ENCODE assay signal across 3 cellular contexts in the genomic region with DNA sequence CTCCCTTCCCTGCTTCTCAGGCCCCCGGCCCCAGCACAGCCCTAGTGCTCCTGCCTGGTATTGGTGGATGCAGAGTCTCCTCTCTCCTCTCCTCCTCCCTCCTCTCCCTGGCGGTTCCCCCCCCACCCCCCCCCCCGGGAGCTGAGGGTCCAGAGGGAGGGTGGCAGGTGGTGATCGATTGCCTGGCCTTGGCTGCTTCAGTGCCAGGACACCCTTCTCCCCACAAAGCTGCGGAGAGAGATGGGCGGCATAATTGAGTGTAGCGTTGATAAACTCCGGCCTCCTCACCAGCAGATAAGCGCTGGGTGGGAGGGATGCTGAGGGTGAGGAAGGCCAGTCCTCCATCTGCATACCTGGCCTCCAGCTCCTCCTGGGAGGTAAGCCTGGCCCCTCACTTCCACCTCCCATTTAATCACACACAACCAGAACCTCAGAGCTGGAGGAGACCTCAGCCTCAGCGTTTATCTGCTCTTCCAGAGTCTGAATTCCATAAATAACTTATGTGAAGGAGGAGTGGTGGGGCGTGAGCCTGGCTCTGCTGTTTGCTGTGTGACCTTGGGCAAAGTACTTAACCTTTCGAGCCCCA.
TF ChIP-seq lines count a peak whose summit lies in the region.

No MANE protein-coding gene starts in this region.

TF ChIP-seq in SK-N-SH, 30 proteins besides CTCF, POLR2A, EP300 and RAD21 (continued from another document):
- TF ChIP-seq, protein P1, sequence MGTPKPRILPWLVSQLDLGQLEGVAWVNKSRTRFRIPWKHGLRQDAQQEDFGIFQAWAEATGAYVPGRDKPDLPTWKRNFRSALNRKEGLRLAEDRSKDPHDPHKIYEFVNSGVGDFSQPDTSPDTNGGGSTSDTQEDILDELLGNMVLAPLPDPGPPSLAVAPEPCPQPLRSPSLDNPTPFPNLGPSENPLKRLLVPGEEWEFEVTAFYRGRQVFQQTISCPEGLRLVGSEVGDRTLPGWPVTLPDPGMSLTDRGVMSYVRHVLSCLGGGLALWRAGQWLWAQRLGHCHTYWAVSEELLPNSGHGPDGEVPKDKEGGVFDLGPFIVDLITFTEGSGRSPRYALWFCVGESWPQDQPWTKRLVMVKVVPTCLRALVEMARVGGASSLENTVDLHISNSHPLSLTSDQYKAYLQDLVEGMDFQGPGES (IDR thresholded peaks at IDR 0.05; ENCODE audit: low read depth, low read length) = no peak
- no peak for TF ChIP-seq MXI1 (IDR thresholded peaks at IDR 0.05; ENCODE audit: low read depth, low read length)

TF ChIP-seq in SK-N-SH treated with all-trans-retinoic acid at 6 μM for 48 hours, 23 proteins besides CTCF, POLR2A, EP300 and RAD21:
- TF ChIP-seq, protein P2, sequence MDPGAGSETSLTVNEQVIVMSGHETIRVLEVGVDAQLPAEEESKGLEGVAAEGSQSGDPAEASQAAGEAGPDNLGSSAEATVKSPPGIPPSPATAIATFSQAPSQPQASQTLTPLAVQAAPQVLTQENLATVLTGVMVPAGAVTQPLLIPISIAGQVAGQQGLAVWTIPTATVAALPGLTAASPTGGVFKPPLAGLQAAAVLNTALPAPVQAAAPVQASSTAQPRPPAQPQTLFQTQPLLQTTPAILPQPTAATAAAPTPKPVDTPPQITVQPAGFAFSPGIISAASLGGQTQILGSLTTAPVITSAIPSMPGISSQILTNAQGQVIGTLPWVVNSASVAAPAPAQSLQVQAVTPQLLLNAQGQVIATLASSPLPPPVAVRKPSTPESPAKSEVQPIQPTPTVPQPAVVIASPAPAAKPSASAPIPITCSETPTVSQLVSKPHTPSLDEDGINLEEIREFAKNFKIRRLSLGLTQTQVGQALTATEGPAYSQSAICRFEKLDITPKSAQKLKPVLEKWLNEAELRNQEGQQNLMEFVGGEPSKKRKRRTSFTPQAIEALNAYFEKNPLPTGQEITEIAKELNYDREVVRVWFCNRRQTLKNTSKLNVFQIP (CRISPR knock-in tag; IDR thresholded peaks at IDR 0.05; ENCODE audit: borderline replicate concordance, low read depth) = no peak
- TF ChIP-seq OSR1 (CRISPR knock-in tag; IDR thresholded peaks at IDR 0.05) = no peak
- TF ChIP-seq, protein P3, sequence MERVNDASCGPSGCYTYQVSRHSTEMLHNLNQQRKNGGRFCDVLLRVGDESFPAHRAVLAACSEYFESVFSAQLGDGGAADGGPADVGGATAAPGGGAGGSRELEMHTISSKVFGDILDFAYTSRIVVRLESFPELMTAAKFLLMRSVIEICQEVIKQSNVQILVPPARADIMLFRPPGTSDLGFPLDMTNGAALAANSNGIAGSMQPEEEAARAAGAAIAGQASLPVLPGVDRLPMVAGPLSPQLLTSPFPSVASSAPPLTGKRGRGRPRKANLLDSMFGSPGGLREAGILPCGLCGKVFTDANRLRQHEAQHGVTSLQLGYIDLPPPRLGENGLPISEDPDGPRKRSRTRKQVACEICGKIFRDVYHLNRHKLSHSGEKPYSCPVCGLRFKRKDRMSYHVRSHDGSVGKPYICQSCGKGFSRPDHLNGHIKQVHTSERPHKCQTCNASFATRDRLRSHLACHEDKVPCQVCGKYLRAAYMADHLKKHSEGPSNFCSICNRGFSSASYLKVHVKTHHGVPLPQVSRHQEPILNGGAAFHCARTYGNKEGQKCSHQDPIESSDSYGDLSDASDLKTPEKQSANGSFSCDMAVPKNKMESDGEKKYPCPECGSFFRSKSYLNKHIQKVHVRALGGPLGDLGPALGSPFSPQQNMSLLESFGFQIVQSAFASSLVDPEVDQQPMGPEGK (CRISPR knock-in tag; IDR thresholded peaks at IDR 0.05; ENCODE audit: borderline replicate concordance) = no peak
- no peak for TF ChIP-seq CSDC2 (CRISPR knock-in tag; IDR thresholded peaks at IDR 0.05)
- TF ChIP-seq ZFP30 (CRISPR knock-in tag; IDR thresholded peaks at IDR 0.05) = no peak
- TF ChIP-seq, protein P4, sequence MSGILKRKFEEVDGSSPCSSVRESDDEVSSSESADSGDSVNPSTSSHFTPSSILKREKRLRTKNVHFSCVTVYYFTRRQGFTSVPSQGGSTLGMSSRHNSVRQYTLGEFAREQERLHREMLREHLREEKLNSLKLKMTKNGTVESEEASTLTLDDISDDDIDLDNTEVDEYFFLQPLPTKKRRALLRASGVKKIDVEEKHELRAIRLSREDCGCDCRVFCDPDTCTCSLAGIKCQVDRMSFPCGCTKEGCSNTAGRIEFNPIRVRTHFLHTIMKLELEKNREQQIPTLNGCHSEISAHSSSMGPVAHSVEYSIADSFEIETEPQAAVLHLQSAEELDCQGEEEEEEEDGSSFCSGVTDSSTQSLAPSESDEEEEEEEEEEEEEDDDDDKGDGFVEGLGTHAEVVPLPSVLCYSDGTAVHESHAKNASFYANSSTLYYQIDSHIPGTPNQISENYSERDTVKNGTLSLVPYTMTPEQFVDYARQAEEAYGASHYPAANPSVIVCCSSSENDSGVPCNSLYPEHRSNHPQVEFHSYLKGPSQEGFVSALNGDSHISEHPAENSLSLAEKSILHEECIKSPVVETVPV (CRISPR knock-in tag; IDR thresholded peaks at IDR 0.05) = no peak
- TF ChIP-seq ZNF70 (CRISPR knock-in tag; IDR thresholded peaks at IDR 0.05) = no peak
- TF ChIP-seq ARNTL (CRISPR knock-in tag; IDR thresholded peaks at IDR 0.05; ENCODE audit: borderline replicate concordance, low read depth) = no peak
TF ChIP-seq in SK-N-SH treated with all-trans-retinoic acid at 6 μM for 48 hours: peak in this region for 0.

TF ChIP-seq in WTC11, 78 proteins besides CTCF, POLR2A, EP300 and RAD21 (continued from another document):
- TF ChIP-seq, protein P5, sequence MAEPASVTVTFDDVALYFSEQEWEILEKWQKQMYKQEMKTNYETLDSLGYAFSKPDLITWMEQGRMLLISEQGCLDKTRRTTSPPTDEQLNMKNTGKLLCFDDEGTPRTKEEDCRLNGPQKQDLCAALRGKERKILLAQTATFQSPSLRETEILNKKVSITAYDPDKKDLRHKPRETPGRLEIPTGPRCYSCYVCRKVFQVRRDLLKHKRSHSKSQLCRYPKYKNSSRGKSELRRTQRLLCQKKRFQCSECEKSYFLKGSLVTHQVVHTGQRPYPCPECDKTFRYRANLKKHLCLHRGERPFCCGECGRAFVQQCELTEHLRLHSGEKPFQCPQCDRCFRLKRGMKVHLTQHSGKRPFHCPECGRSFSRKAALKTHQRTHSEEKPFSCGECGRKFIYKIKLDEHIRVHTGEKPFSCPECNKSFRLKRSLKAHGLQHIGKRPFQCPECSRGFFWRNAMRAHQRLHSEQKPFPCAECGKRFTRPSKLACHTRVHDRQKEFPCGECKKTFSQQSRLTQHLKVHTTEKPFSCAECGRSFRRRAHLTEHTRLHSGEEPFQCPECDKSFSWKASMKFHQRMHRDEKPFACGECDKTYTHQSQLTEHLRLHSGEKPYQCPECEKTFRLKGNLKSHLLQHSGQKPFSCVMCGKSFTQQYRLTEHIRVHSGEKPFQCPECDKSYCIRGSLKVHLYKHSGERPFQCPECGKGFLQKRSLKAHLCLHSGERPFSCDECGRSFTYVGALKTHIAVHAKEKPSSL (CRISPR knock-in tag; conservative IDR thresholded peaks at IDR 0.05) = no peak
- TF ChIP-seq, protein P6, sequence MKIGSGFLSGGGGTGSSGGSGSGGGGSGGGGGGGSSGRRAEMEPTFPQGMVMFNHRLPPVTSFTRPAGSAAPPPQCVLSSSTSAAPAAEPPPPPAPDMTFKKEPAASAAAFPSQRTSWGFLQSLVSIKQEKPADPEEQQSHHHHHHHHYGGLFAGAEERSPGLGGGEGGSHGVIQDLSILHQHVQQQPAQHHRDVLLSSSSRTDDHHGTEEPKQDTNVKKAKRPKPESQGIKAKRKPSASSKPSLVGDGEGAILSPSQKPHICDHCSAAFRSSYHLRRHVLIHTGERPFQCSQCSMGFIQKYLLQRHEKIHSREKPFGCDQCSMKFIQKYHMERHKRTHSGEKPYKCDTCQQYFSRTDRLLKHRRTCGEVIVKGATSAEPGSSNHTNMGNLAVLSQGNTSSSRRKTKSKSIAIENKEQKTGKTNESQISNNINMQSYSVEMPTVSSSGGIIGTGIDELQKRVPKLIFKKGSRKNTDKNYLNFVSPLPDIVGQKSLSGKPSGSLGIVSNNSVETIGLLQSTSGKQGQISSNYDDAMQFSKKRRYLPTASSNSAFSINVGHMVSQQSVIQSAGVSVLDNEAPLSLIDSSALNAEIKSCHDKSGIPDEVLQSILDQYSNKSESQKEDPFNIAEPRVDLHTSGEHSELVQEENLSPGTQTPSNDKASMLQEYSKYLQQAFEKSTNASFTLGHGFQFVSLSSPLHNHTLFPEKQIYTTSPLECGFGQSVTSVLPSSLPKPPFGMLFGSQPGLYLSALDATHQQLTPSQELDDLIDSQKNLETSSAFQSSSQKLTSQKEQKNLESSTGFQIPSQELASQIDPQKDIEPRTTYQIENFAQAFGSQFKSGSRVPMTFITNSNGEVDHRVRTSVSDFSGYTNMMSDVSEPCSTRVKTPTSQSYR (CRISPR knock-in tag; IDR thresholded peaks at IDR 0.05) = no peak
- TF ChIP-seq, protein P7, sequence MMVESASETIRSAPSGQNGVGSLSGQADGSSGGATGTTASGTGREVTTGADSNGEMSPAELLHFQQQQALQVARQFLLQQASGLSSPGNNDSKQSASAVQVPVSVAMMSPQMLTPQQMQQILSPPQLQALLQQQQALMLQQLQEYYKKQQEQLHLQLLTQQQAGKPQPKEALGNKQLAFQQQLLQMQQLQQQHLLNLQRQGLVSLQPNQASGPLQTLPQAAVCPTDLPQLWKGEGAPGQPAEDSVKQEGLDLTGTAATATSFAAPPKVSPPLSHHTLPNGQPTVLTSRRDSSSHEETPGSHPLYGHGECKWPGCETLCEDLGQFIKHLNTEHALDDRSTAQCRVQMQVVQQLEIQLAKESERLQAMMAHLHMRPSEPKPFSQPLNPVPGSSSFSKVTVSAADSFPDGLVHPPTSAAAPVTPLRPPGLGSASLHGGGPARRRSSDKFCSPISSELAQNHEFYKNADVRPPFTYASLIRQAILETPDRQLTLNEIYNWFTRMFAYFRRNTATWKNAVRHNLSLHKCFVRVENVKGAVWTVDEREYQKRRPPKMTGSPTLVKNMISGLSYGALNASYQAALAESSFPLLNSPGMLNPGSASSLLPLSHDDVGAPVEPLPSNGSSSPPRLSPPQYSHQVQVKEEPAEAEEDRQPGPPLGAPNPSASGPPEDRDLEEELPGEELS (CRISPR knock-in tag; IDR thresholded peaks at IDR 0.05) = no peak
- TF ChIP-seq KAT7 (CRISPR knock-in tag; IDR thresholded peaks at IDR 0.05; ENCODE audit: borderline replicate concordance) (no peak), TCF7 (CRISPR knock-in tag; IDR thresholded peaks at IDR 0.05; ENCODE audit: low read depth) (no peak), NR1H2 (CRISPR knock-in tag; IDR thresholded peaks at IDR 0.05) (no peak)
- TF ChIP-seq, protein P8, sequence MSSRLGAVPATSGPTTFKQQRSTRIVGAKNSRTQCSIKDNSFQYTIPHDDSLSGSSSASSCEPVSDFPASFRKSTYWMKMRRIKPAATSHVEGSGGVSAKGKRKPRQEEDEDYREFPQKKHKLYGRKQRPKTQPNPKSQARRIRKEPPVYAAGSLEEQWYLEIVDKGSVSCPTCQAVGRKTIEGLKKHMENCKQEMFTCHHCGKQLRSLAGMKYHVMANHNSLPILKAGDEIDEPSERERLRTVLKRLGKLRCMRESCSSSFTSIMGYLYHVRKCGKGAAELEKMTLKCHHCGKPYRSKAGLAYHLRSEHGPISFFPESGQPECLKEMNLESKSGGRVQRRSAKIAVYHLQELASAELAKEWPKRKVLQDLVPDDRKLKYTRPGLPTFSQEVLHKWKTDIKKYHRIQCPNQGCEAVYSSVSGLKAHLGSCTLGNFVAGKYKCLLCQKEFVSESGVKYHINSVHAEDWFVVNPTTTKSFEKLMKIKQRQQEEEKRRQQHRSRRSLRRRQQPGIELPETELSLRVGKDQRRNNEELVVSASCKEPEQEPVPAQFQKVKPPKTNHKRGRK (CRISPR knock-in tag; IDR thresholded peaks at IDR 0.05; ENCODE audit: borderline replicate concordance) = no peak
